9 cellular contexts compared by ENCODE assay signal in genomic region chr3:123448503-123449091, GRCh38. TPM values are rescaled to one million over a fixed set of nuclear protein-coding genes. Genes with fewer than 3 reads are reported as not detected.
DNase-seq lines count a peak whose midpoint lies in the region; FAIRE-seq and TF ChIP-seq lines count a peak whose summit lies in the region.
"Had no signal": no experiment of that assay in that cellular context is flagged by ENCODE, and none has a peak within 500 bp of the region (broad histone marks: within the 10 kb centered on the region; RNA-seq: fewer than 3 reads in every experiment).

Gene ADCY5, minus strand, starts transcription at chr3:123449090. Its CDS starts 545 bp downstream, at chr3:123448545.

- peaks cover 10% of the 10 kb centered on the region; the same call in 1 of the 2 replicates for H3K23me2 ChIP-seq in H1 (ENCODE audit: low read depth, low read length)

- no peak within 1 kb of the TSS for H2BK20ac ChIP-seq in H1 (ENCODE audit: low read length)

- H3K23ac ChIP-seq in H1 (ENCODE audit: insufficient read length), result no peak within 1 kb of the TSS

- H3K56ac ChIP-seq in H1 (replicated peaks; ENCODE audit: insufficient read length, low read depth, low read length), result no peak within 1 kb of the TSS

- no peak within 1 kb of the TSS for H2AK5ac ChIP-seq in H1 (ENCODE audit: low read depth, low read length)

- peak within 1 kb of the TSS; percentile 68 for H3K4me3 Mint-ChIP-seq in Calu3 (ENCODE audit: low read depth, unreplicated experiment)
- H3K4me3 Mint-ChIP-seq in activated CD4-positive, alpha-beta T cell treated with anti-CD3 and anti-CD28 coated beads, Interleukin-2, amount 10 ng/mL, durations not matched to agents 7 days and 5 days, result no peak within 1 kb of the TSS

- H2AFZ ChIP-seq in H1 (ENCODE audit: low read length), result no peak within 1 kb of the TSS; the same call in 1 of the 2 replicates

- peaks cover 71% of the 10 kb centered on the region for H3K27me3 Mint-ChIP-seq in Calu3 (ENCODE audit: unreplicated experiment)
- peaks cover 60% of the 10 kb centered on the region for H3K27me3 Mint-ChIP-seq in activated CD4-positive, alpha-beta T cell treated with anti-CD3 and anti-CD28 coated beads, Interleukin-2, amount 10 ng/mL, durations not matched to agents 7 days and 5 days

- H3K4me1 ChIP-seq in NT2/D1 (ENCODE audit: insufficient read depth, insufficient read length), result peaks cover 8% of the 10 kb centered on the region
- H3K4me1 ChIP-seq in H1 (replicated peaks in 1 of 4; ENCODE audit: control insufficient read depth in 3 of 4, insufficient read depth in 4 of 4, low read length in 3 of 4), result peaks cover 0 to 12% (median 3%) of the 10 kb centered on the region in 4 experiments; a peak in 6 of 7 replicates
- peaks cover 6 to 7% of the 10 kb centered on the region in 2 donors for H3K4me1 ChIP-seq in mucosa of rectum (ENCODE audit: control insufficient read depth in 2 of 2, insufficient read depth in 2 of 2, low read length in 2 of 2)
- no peaks in the 10 kb centered on the region for H3K4me1 ChIP-seq in urinary bladder (ENCODE audit: insufficient read depth)

- H2BK15ac ChIP-seq in H1 (ENCODE audit: low read length), result no peak within 1 kb of the TSS

- no peak within 1 kb of the TSS; the same call in 1 of the 2 replicates for H3K18ac ChIP-seq in H1 (ENCODE audit: extremely low read depth, low read length)

- H3K79me1 ChIP-seq in H1 (ENCODE audit: low read depth, low read length), result no peaks in the 10 kb centered on the region

- H3K4me3 ChIP-seq in NT2/D1 (ENCODE audit: insufficient read length, low read depth) (peak within 1 kb of the TSS; percentile 36), H1 (ENCODE audit: extremely low read depth in 1 of 4, insufficient read depth in 2 of 4, low read depth in 3 of 4, low read length in 4 of 4) (peak within 1 kb of the TSS; percentile 53 to 73 (median 63)), mucosa of rectum (ENCODE audit: low read length in 2 of 2) (peak within 1 kb of the TSS; percentile 38 to 64), urinary bladder (ENCODE audit: low read depth, low read length) (peak within 1 kb of the TSS; percentile 77)

- peaks cover 2 to 4% of the 10 kb centered on the region in 2 experiments for H4K20me1 ChIP-seq in H1 (replicated peaks in 1 of 2; ENCODE audit: control insufficient read depth in 1 of 2, insufficient read depth in 2 of 2, low read length in 2 of 2)

- H4K8ac ChIP-seq in H1 (ENCODE audit: extremely low read depth, insufficient read depth, low read length), result peak within 1 kb of the TSS; percentile 53; the same call in 1 of the 2 replicates

- H2BK5ac ChIP-seq in H1 (ENCODE audit: low read depth, low read length), result no peak within 1 kb of the TSS

- no peak within 1 kb of the TSS for H3K4ac ChIP-seq in H1 (replicated peaks; ENCODE audit: insufficient read length, low read depth, low read length)

- no peaks in the 10 kb centered on the region for H3K9me3 Mint-ChIP-seq in Calu3 (ENCODE audit: low read depth, unreplicated experiment)
- H3K9me3 Mint-ChIP-seq in activated CD4-positive, alpha-beta T cell treated with anti-CD3 and anti-CD28 coated beads, Interleukin-2, amount 10 ng/mL, durations not matched to agents 7 days and 5 days, result no peaks in the 10 kb centered on the region

- no peak within 1 kb of the TSS for H3K27ac ChIP-seq in H1 (ENCODE audit: low read depth, low read length)
- H3K27ac ChIP-seq in mucosa of rectum (ENCODE audit: low read depth in 2 of 2, low read length in 2 of 2), result peak within 1 kb of the TSS; percentile 56 to 67
- H3K27ac ChIP-seq in urinary bladder (ENCODE audit: low read depth), result peak within 1 kb of the TSS; percentile 83

- H3K36me3 ChIP-seq in NT2/D1 (ENCODE audit: insufficient read depth, insufficient read length, low read length) (no peaks in the 10 kb centered on the region), H1 (ENCODE audit: control insufficient read depth in 2 of 4, insufficient read depth in 4 of 4, low read length in 3 of 4) (peaks cover 0 to 2% (median 0%) of the 10 kb centered on the region in 4 experiments; a peak in 1 of 8 replicates), mucosa of rectum (ENCODE audit: control insufficient read depth in 2 of 2, insufficient read depth in 2 of 2, low read length in 2 of 2) (no peaks in the 10 kb centered on the region), urinary bladder (ENCODE audit: insufficient read depth) (no peaks in the 10 kb centered on the region)

- TF ChIP-seq POLR2A in H1 (IDR thresholded peaks at IDR 0.05; ENCODE audit: control extremely low read depth in 1 of 2, low read depth in 2 of 2, low read length in 2 of 2), result no peak

- H3K36me3 Mint-ChIP-seq in Calu3 (ENCODE audit: insufficient read depth, unreplicated experiment), result peaks cover 10% of the 10 kb centered on the region
- H3K36me3 Mint-ChIP-seq in activated CD4-positive, alpha-beta T cell treated with anti-CD3 and anti-CD28 coated beads, Interleukin-2, amount 10 ng/mL, durations not matched to agents 7 days and 5 days (ENCODE audit: low read depth), result no peaks in the 10 kb centered on the region

- DNase-seq in Calu3 (peak; percentile 19), NT2/D1 (ENCODE audit: low read depth, low spot score) (no peak), H1 (ENCODE audit: low read depth in 1 of 2, low spot score in 2 of 2) (peak in 1 of 2 experiments; percentile 76)
- no peak for DNase-seq in stimulated activated CD4-positive, alpha-beta T cell treated with anti-CD3 and anti-CD28 coated beads, Interleukin-4, amount 100 ng/mL, for 24 hours
- no peak for DNase-seq in activated CD4-positive, alpha-beta T cell treated with anti-CD3 and anti-CD28 coated beads, Interleukin-2, amount 10 ng/mL, durations not matched to agents 7 days and 5 days
- no peak for DNase-seq in effector CD8-positive, alpha-beta T cell (lab: John Stamatoyannopoulos, UW)

- POLR2A ChIA-PET in H1 (lab: Charles Lee; ENCODE audit: partially characterized antibody), result interaction anchor here (1.1 to 2.2 kb wide), 5 partner anchors 10 to 134 kb away, joined by 3 to 7 read pairs (median 6); no protein-coding TSS in a partner anchor
- POLR2A ChIA-PET in activated CD4-positive, alpha-beta T cell treated with anti-CD3 and anti-CD28 coated beads, Interleukin-2, amount 10 ng/mL, durations not matched to agents 7 days and 5 days (lab: Charles Lee), result no interaction called here

- peak within 1 kb of the TSS; percentile 62 to 81 for H3K4me2 ChIP-seq in H1 (ENCODE audit: insufficient read depth in 1 of 2, low read depth in 2 of 2, low read length in 2 of 2)

- peak within 1 kb of the TSS; percentile 43; the same call in 1 of the 2 replicates for H2BK12ac ChIP-seq in H1 (ENCODE audit: low read depth, low read length)

- H3K27me3 ChIP-seq in NT2/D1 (ENCODE audit: insufficient read depth, insufficient read length) (peaks cover 28% of the 10 kb centered on the region), H1 (replicated peaks in 1 of 4; ENCODE audit: control insufficient read depth in 3 of 4, extremely low read depth in 1 of 4, insufficient read depth in 3 of 4, low read length in 3 of 4) (peaks cover 11 to 39% (median 28%) of the 10 kb centered on the region in 4 experiments), mucosa of rectum (ENCODE audit: control insufficient read depth in 2 of 2, insufficient read depth in 2 of 2, low read length in 2 of 2) (peaks cover 18 to 20% of the 10 kb centered on the region in 2 donors)

- H3K27ac Mint-ChIP-seq in Calu3 (ENCODE audit: unreplicated experiment), result no peak within 1 kb of the TSS
- H3K27ac Mint-ChIP-seq in activated CD4-positive, alpha-beta T cell treated with anti-CD3 and anti-CD28 coated beads, Interleukin-2, amount 10 ng/mL, durations not matched to agents 7 days and 5 days, result no peak within 1 kb of the TSS

- H4K5ac ChIP-seq in H1 (ENCODE audit: insufficient read length, low read depth, low read length), result no peak within 1 kb of the TSS

- peak in 1 of 2 experiments; percentile 1; a peak in 1 of 4 replicates for TF ChIP-seq RAD21 in H1 (IDR thresholded peaks at IDR 0.05 in 1 of 2, conservative IDR thresholded peaks at IDR 0.05 in 1 of 2; ENCODE audit: low read depth in 2 of 2, low read length in 2 of 2)

- peaks cover 7% of the 10 kb centered on the region for H3K4me1 Mint-ChIP-seq in Calu3 (ENCODE audit: low read depth, unreplicated experiment)
- peaks cover 7% of the 10 kb centered on the region for H3K4me1 Mint-ChIP-seq in activated CD4-positive, alpha-beta T cell treated with anti-CD3 and anti-CD28 coated beads, Interleukin-2, amount 10 ng/mL, durations not matched to agents 7 days and 5 days

- no TSS peak for BruUV-seq in Calu3 (replicated peaks; lab: Mats Ljungman, UMichigan)

- H3K9ac ChIP-seq in NT2/D1 (ENCODE audit: insufficient read length, low read depth), result peak within 1 kb of the TSS; percentile 69
- H3K9ac ChIP-seq in H1 (replicated peaks in 1 of 4; ENCODE audit: extremely low read depth in 1 of 4, low read depth in 3 of 4, low read length in 3 of 4), result peak within 1 kb of the TSS in 1 of 4 experiments; percentile 36; a peak in 1 of 7 replicates
- H3K9ac ChIP-seq in mucosa of rectum (ENCODE audit: low read depth in 1 of 2, low read length in 2 of 2), result peak within 1 kb of the TSS; percentile 24 to 54

- no peak within 1 kb of the TSS for H3K14ac ChIP-seq in H1 (ENCODE audit: insufficient read length)

- 3% methylated on average over 40 of the region's 71 CpGs; no CpG with 5 or more reads in 1 of the 2 experiments for WGBS in H1 (ENCODE audit: extremely low coverage in 1 of 2, insufficient coverage in 1 of 2, insufficient read length in 1 of 2, insufficient replicate concordance in 2 of 2, low coverage in 1 of 2, low lambda C conversion rate in 2 of 2, missing lambda C conversion rate in 1 of 2), 2 experiments
- under 1% methylated on average over 71 of the region's 71 CpGs for WGBS in urinary bladder

- H3K79me2 ChIP-seq in H1 (ENCODE audit: control insufficient read depth in 1 of 2, insufficient read depth in 2 of 2, low read length in 2 of 2), result no peaks in the 10 kb centered on the region

- CTCF ChIA-PET in Calu3 (lab: Charles Lee), result interaction anchor here (0.6 to 1.1 kb wide), 3 partner anchors 33 to 290 kb away, joined by 3 to 6 read pairs (median 3); no protein-coding TSS in a partner anchor
- CTCF ChIA-PET in H1 (lab: Charles Lee; ENCODE audit: partially characterized antibody), result interaction anchor here (0.6 to 5.0 kb wide), 27 partner anchors 11 to 421 kb away, joined by 3 to 35 read pairs (median 5); partner anchors contain the start of gene SEMA5B
- CTCF ChIA-PET in activated CD4-positive, alpha-beta T cell treated with anti-CD3 and anti-CD28 coated beads, Interleukin-2, amount 10 ng/mL, durations not matched to agents 7 days and 5 days (lab: Charles Lee), result interaction anchor here (1.2 kb wide), 1 partner anchor 50 kb away, joined by 3 read pairs; no protein-coding TSS in a partner anchor

- FAIRE-seq in H1 (lab: Jason Lieb, UNC), result no peak

- intact Hi-C loops in Calu3 (cut with micrococcal nuclease; ENCODE audit: unreplicated experiment), result no loop called here

- TF ChIP-seq EP300 in H1 (IDR thresholded peaks at IDR 0.05; ENCODE audit: borderline replicate concordance in 1 of 2, low read depth in 2 of 2, low read length in 2 of 2), result no peak

- H3K9me3 ChIP-seq in NT2/D1 (ENCODE audit: insufficient read depth, low read length) (peaks cover 6% of the 10 kb centered on the region; the same call in 1 of the 2 replicates), H1 (ENCODE audit: insufficient read depth in 2 of 2, low read depth in 1 of 2, low read length in 1 of 2) (no peaks in the 10 kb centered on the region), mucosa of rectum (ENCODE audit: control insufficient read depth in 2 of 2, low read length in 2 of 2) (no peaks in the 10 kb centered on the region)

- no peak within 1 kb of the TSS for H4K91ac ChIP-seq in H1 (replicated peaks; ENCODE audit: insufficient read length, low read length)

- H2BK120ac ChIP-seq in H1 (replicated peaks; ENCODE audit: low read depth, low read length), result no peak within 1 kb of the TSS

- TF ChIP-seq CTCF in Calu3 (IDR thresholded peaks at IDR 0.05; ENCODE audit: unreplicated experiment) (no peak), H1 (IDR thresholded peaks at IDR 0.05; ENCODE audit: control extremely low read depth in 1 of 3, insufficient read depth in 1 of 3, low read depth in 1 of 3, low read length in 3 of 3) (no peak)

RNA-seq across cellular contexts. Expression of gene ADCY5, which starts in this region (rescaled TPM):
- 2.5 and 3.6 TPM in 2 replicates for total RNA-seq in Calu3 (2022)
- total RNA-seq in H1 (2021; fragmentation: NEBNext Ultra II Directional; extraction: Animal tissue kit (Norgen Biotek cat#: 25700)), result 18.5 and 18.9 TPM in 2 replicates
- polyA plus RNA-seq in H1 (2011; rRNA removed), result 40.8 and 48.9 TPM in 2 replicates
- 42.8 TPM for polyA plus RNA-seq in H1 (2011; cell fraction: cytosol; rRNA removed)
- 59.3 TPM for polyA plus RNA-seq in H1 (2011; cell fraction: nucleus; rRNA removed)
- 14.2 to 20.7 TPM (median 17.8 TPM) in 4 replicates for polyA plus RNA-seq in H1 (2012, experiment 1 of 2)
- 7.2 TPM for polyA plus RNA-seq in H1 (2012, experiment 2 of 2)
- 10.6 TPM for polyA plus RNA-seq in H1 (2013, experiment 1 of 2)
- 12.4 TPM for polyA plus RNA-seq in H1 (2013, experiment 2 of 2)
- polyA minus RNA-seq in H1 (2011; rRNA and poly(A)+ RNA removed), result 32.7 and 60.1 TPM in 2 replicates
- 40.9 TPM for polyA minus RNA-seq in H1 (2011; cell fraction: cytosol; rRNA and poly(A)+ RNA removed)
- 61.4 TPM for polyA minus RNA-seq in H1 (2011; cell fraction: nucleus; rRNA and poly(A)+ RNA removed)
- total RNA-seq in urinary bladder, result 25.1 TPM
- polyA plus RNA-seq in urinary bladder, result 53.1 TPM
- not detected for total RNA-seq in activated CD4-positive, alpha-beta T cell treated with anti-CD3 and anti-CD28 coated beads, Interleukin-2, amount 10 ng/mL, durations not matched to agents 7 days and 5 days
- total RNA-seq: glomerular endothelial cell had no signal
